Comparison of ENCODE assay signal across 14 cellular contexts in genomic region chr7:6453737-6454136, GRCh38. TPM values are rescaled to one million over a fixed set of nuclear protein-coding genes. Genes with fewer than 3 reads are reported as not detected.
DNase-seq lines count a peak whose midpoint lies in the region; ATAC-seq and TF ChIP-seq lines count a peak whose summit lies in the region.
"Had no signal": no experiment of that assay in that cellular context is flagged by ENCODE, and none has a peak within 500 bp of the region (broad histone marks: within the 10 kb centered on the region; RNA-seq: fewer than 3 reads in every experiment).

No MANE protein-coding gene starts in this region.

- H3K27ac ChIP-seq in vagina, result no peak overlapping the region
- H3K27ac ChIP-seq: dorsolateral prefrontal cortex, thyroid gland had no signal

- H3K9me3 ChIP-seq in vagina, result no peaks in the 10 kb centered on the region
- H3K9me3 ChIP-seq: thyroid gland had no signal

- H3K27me3 ChIP-seq in vagina, result no peaks in the 10 kb centered on the region
- H3K27me3 ChIP-seq: dorsolateral prefrontal cortex, thyroid gland had no signal

- no peak for TF ChIP-seq POLR2A in vagina (IDR thresholded peaks at IDR 0.05)

- TF ChIP-seq CTCF in AG09309 (IDR thresholded peaks at IDR 0.05; ENCODE audit: control insufficient read depth, insufficient read depth, low read depth, low read length, missing control alignments), result no peak
- TF ChIP-seq CTCF in astrocyte of the spinal cord (IDR thresholded peaks at IDR 0.05; ENCODE audit: low read depth, low read length), result no peak
- no peak for TF ChIP-seq CTCF in vagina (IDR thresholded peaks at IDR 0.05)

- no peaks in the 10 kb centered on the region for H3K36me3 ChIP-seq in vagina
- H3K36me3 ChIP-seq: thyroid gland had no signal

- no peak for ATAC-seq in GM21528 (IDR thresholded peaks at IDR 0.05; ENCODE audit: low FRiP score, unreplicated experiment)
- ATAC-seq in Right ventricle myocardium inferior, result no peak
- ATAC-seq: GM12878 had no signal

- H3K4me3 ChIP-seq in AG09309 (ENCODE audit: control insufficient read depth, low read depth, low read length) (no peak overlapping the region), astrocyte of the spinal cord (ENCODE audit: low read depth, low read length) (no peak overlapping the region), vagina (no peak overlapping the region)
- H3K4me3 ChIP-seq: dorsolateral prefrontal cortex, GM12878, thyroid gland had no signal

- H3K4me1 ChIP-seq in vagina, result no peaks in the 10 kb centered on the region
- H3K4me1 ChIP-seq: thyroid gland had no signal

- in situ Hi-C loops in astrocyte of the spinal cord (cut with HindIII; ENCODE audit: low sequenced_read_pairs), result no loop called here

- DNase-seq in AG09309 (ENCODE audit: low read depth), result peak; percentile 87
- peak; percentile 83 for DNase-seq in HT1080 (ENCODE audit: low read depth)
- DNase-seq in astrocyte of the spinal cord (ENCODE audit: low read depth, low spot score), result peak; percentile 70
- peak; percentile 89 for DNase-seq in kidney glomerular epithelial cell (lab: John Stamatoyannopoulos, UW)
- no peak for DNase-seq in germinal center (ENCODE audit: low spot score)
- DNase-seq in Right ventricle myocardium inferior (ENCODE audit: missing footprints), result no peak
- DNase-seq in vagina (ENCODE audit: extremely low spot score in 2 of 2), result no peak
- DNase-seq: CD4-positive, CD25-positive, alpha-beta regulatory T cell; dorsolateral prefrontal cortex; NCI-H1417 treated with DMSO at 0.1 percent for 48 hours; retina; thyroid gland had no signal

- intact Hi-C loops in Right ventricle myocardium inferior (cut with DNase I) (no loop called here), vagina (cut with DNase I) (no loop called here)

RNA-seq across cellular contexts. Expression of gene DAGLB, which starts 6.0 kb away (rescaled TPM):
- total RNA-seq in HT1080 (2014; rRNA removed; shearing (Covaris generic)), result 11.0 and 17.1 TPM in 2 replicates
- polyA plus RNA-seq in HT1080 (2015; cell fraction: cytosol; rRNA removed), result 9.8 and 13.1 TPM in 2 replicates
- polyA plus RNA-seq in HT1080 (2015; cell fraction: nucleus; rRNA removed), result 37.1 and 41.2 TPM in 2 replicates
- 6.7 TPM for total RNA-seq in Right ventricle myocardium inferior
- total RNA-seq in vagina, result 22.1 TPM

RNA-seq across cellular contexts. Expression of gene KDELR2, which starts 30.2 kb away (rescaled TPM):
- total RNA-seq in HT1080 (2014; rRNA removed; shearing (Covaris generic)), result 66.7 and 125 TPM in 2 replicates
- 165 and 187 TPM in 2 replicates for polyA plus RNA-seq in HT1080 (2015; cell fraction: cytosol; rRNA removed)
- polyA plus RNA-seq in HT1080 (2015; cell fraction: nucleus; rRNA removed), result 78.3 and 82.8 TPM in 2 replicates
- total RNA-seq in Right ventricle myocardium inferior, result 57.7 TPM
- 68.8 TPM for total RNA-seq in vagina

Comparison
In these comparisons a context has a peak if more than half of its experiments do, and no peak if none do; other contexts are left out.
1. DNase-seq: peak in AG09309 (single experiment), HT1080 (single experiment), astrocyte of the spinal cord (single experiment) and kidney glomerular epithelial cell (single experiment); none in germinal center (single experiment), Right ventricle myocardium inferior (single experiment) and vagina (0 of 2).